27 cellular contexts compared by ENCODE assay signal in the genomic region with DNA sequence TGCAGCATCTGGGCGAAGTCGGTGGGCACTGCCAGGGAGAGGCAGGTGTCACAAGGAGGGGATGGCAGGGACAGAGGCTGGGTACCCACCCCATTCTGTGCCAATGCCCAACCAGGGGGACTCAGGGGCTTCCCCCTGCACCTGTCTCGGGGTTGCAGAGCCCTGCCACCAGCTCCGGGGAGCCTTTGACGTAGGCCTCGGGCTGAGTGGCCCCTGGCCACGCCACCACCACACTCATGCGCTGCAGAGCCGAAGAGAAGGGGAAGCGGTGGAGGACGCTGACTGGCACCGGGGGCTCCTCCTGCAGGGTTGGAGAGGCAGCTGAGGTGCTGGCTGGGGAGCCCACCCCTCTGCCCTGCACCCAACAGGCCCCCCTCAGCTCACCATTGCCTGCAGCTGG. TPM values are rescaled to one million over a fixed set of nuclear protein-coding genes. Genes with fewer than 3 reads are reported as not detected.
"Had no signal": no experiment of that assay in that cellular context is flagged by ENCODE, and none has a peak within 500 bp of the region (broad histone marks: within the 10 kb centered on the region; RNA-seq: fewer than 3 reads in every experiment).

No MANE protein-coding gene starts in this region.

- H3K4me1 ChIP-seq: left lung, lower lobe of right lung, neural progenitor cell, sigmoid colon, spleen, suprapubic skin, tibial artery, uterus had no signal

- ATAC-seq: left colon; left lung; naive thymus-derived CD8-positive, alpha-beta T cell; right cardiac atrium; stimulated activated effector memory CD8-positive, alpha-beta T cell treated with anti-CD3 and anti-CD28 coated beads, Interleukin-12 subunit alpha, Interleukin-12 subunit beta, amount 100 ng/mL, for 72 hours had no signal

- DNase-seq: head of caudate nucleus; hippocampal formation; immature natural killer cell; kidney; left colon; left lung; lower lobe of right lung; mammary epithelial cell; mesenchymal stem cell; naive thymus-derived CD8-positive, alpha-beta T cell; nephron progenitor cell; retina; right cardiac atrium; sigmoid colon; small intestine; spleen; stimulated activated CD4-positive, alpha-beta T cell treated with anti-CD3 and anti-CD28 coated beads, Interleukin-4, amount 100 ng/mL, for 24 hours; stimulated activated naive CD4-positive, alpha-beta T cell treated with Interleukin-2 at 50 U/mL for 16 hours; tibial artery; uterus had no signal

- H3K36me3 ChIP-seq: neural progenitor cell, ovary, uterus had no signal

- H3K4me2 ChIP-seq: neural progenitor cell had no signal

- H3K9me3 ChIP-seq: left lung, lower lobe of right lung, ovary, sigmoid colon, spleen, suprapubic skin, thoracic aorta, tibial artery, uterus had no signal

- H3K27me3 Mint-ChIP-seq: progenitor cell of endocrine pancreas, type B pancreatic cell had no signal

- H3K27ac ChIP-seq: left lung, lower lobe of right lung, neural progenitor cell, ovary, sigmoid colon, spleen, suprapubic skin, thoracic aorta, tibial artery, uterus had no signal

- H3K36me3 Mint-ChIP-seq: type B pancreatic cell had no signal

- H3K4me3 Mint-ChIP-seq: immature natural killer cell; naive thymus-derived CD8-positive, alpha-beta T cell; nephron progenitor cell; neural progenitor cell; stimulated activated effector memory CD8-positive, alpha-beta T cell treated with anti-CD3 and anti-CD28 coated beads, Interleukin-12 subunit alpha, Interleukin-12 subunit beta, amount 100 ng/mL, for 72 hours; type B pancreatic cell had no signal

- H3K4me3 ChIP-seq: left lung, lower lobe of right lung, neural progenitor cell, ovary, sigmoid colon, spleen, suprapubic skin, thoracic aorta, tibial artery, uterus had no signal

- H3K27ac Mint-ChIP-seq: immature natural killer cell; naive thymus-derived CD8-positive, alpha-beta T cell; nephron progenitor cell; progenitor cell of endocrine pancreas; stimulated activated effector memory CD8-positive, alpha-beta T cell treated with anti-CD3 and anti-CD28 coated beads, Interleukin-12 subunit alpha, Interleukin-12 subunit beta, amount 100 ng/mL, for 72 hours; type B pancreatic cell had no signal

- H3K9ac ChIP-seq: neural progenitor cell had no signal

- H3K9me3 Mint-ChIP-seq: immature natural killer cell; naive thymus-derived CD8-positive, alpha-beta T cell; nephron progenitor cell; neural progenitor cell; stimulated activated effector memory CD8-positive, alpha-beta T cell treated with anti-CD3 and anti-CD28 coated beads, Interleukin-12 subunit alpha, Interleukin-12 subunit beta, amount 100 ng/mL, for 72 hours; type B pancreatic cell had no signal

- H3K4me1 Mint-ChIP-seq: immature natural killer cell; naive thymus-derived CD8-positive, alpha-beta T cell; nephron progenitor cell; neural progenitor cell; stimulated activated effector memory CD8-positive, alpha-beta T cell treated with anti-CD3 and anti-CD28 coated beads, Interleukin-12 subunit alpha, Interleukin-12 subunit beta, amount 100 ng/mL, for 72 hours had no signal

- H3K27me3 ChIP-seq: left lung, neural progenitor cell, ovary, sigmoid colon, spleen, suprapubic skin, tibial artery, uterus had no signal

- H2AFZ ChIP-seq: neural progenitor cell had no signal

RNA-seq across cellular contexts. Expression of gene MFAP2, which starts 11.7 kb away (rescaled TPM):
- total RNA-seq: naive thymus-derived CD8-positive, alpha-beta T cell had no signal
- polyA plus RNA-seq: immature natural killer cell had no signal
